8 cellular contexts compared by ENCODE assay signal in the genomic region with DNA sequence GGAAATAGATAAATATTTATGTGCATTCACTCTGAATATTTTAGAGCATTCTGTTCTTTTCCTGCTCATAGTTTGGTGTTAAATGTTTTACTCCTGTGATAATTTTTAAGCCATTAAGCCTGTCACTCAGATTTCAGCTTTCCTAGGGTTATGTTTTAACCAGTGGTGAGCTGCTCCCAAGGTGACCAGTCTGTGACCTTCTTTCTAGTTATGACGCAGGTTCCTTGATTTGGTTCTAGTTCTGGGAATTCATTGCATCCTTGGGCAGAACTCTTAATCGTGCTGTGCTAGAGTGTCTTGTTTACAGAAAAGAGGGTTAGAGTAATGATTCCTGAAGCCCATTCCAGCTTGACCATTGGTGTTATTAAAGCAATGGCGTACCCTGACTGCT. TPM values are rescaled to one million over a fixed set of nuclear protein-coding genes. Genes with fewer than 3 reads are reported as not detected.
DNase-seq lines count a peak whose midpoint lies in the region; ATAC-seq and TF ChIP-seq lines count a peak whose summit lies in the region.

No MANE protein-coding gene starts in this region.

- H3K27ac Mint-ChIP-seq in effector memory CD8-positive, alpha-beta T cell, result peak overlapping the region; percentile 99 to 100
- H3K27ac Mint-ChIP-seq in naive thymus-derived CD8-positive, alpha-beta T cell, result peak overlapping the region in 4 of 10 donors; percentile 28 to 95 (median 82)

- POLR2A ChIA-PET in naive thymus-derived CD8-positive, alpha-beta T cell (lab: Charles Lee), result no interaction called here

- H3K27me3 Mint-ChIP-seq in effector memory CD8-positive, alpha-beta T cell, result no peaks in the 10 kb centered on the region
- H3K27me3 Mint-ChIP-seq in naive thymus-derived CD8-positive, alpha-beta T cell, result no peaks in the 10 kb centered on the region

- no peak for ATAC-seq in effector memory CD8-positive, alpha-beta T cell (replicated peaks)
- ATAC-seq in naive thymus-derived CD8-positive, alpha-beta T cell, result no peak
- no peak for ATAC-seq in GM18511 (IDR thresholded peaks at IDR 0.05; ENCODE audit: unreplicated experiment)

- DNase-seq in AG09309 (ENCODE audit: low read depth) (no peak), NB4 (ENCODE audit: low read depth) (no peak), HuH-7 (ENCODE audit: low spot score) (no peak), GM20000 (ENCODE audit: low spot score) (no peak)
- DNase-seq in effector memory CD8-positive, alpha-beta T cell, result no peak
- DNase-seq in naive thymus-derived CD8-positive, alpha-beta T cell, result no peak
- no peak for DNase-seq in stimulated activated CD4-positive, alpha-beta T cell treated with anti-CD3 and anti-CD28 coated beads, Interleukin-1b, Interleukin-23, amount 100 ng/mL, for 48 hours

- H3K36me3 Mint-ChIP-seq in effector memory CD8-positive, alpha-beta T cell (ENCODE audit: insufficient read depth), result peaks cover 79% of the 10 kb centered on the region
- peaks cover 0 to 10% (median 1%) of the 10 kb centered on the region in 3 donors for H3K36me3 Mint-ChIP-seq in naive thymus-derived CD8-positive, alpha-beta T cell

- TF ChIP-seq CTCF in AG09309 (IDR thresholded peaks at IDR 0.05; ENCODE audit: control insufficient read depth, insufficient read depth, low read depth, low read length, missing control alignments) (no peak), NB4 (IDR thresholded peaks at IDR 0.05; ENCODE audit: low read depth, low read length) (no peak), GM20000 (IDR thresholded peaks at IDR 0.05; ENCODE audit: extremely low read depth, missing control alignments) (no peak)

- H3K4me1 Mint-ChIP-seq in effector memory CD8-positive, alpha-beta T cell (ENCODE audit: low read depth in 2 of 2), result peaks cover 23 to 33% of the 10 kb centered on the region in 2 donors
- H3K4me1 Mint-ChIP-seq in naive thymus-derived CD8-positive, alpha-beta T cell, result peaks cover 12 to 31% (median 27%) of the 10 kb centered on the region in 4 donors

- no peak for TF ChIP-seq POLR2A in NB4 (IDR thresholded peaks at IDR 0.05; ENCODE audit: extremely low read depth, insufficient read length)

- no peaks in the 10 kb centered on the region for H3K9me3 Mint-ChIP-seq in effector memory CD8-positive, alpha-beta T cell
- H3K9me3 Mint-ChIP-seq in naive thymus-derived CD8-positive, alpha-beta T cell, result no peaks in the 10 kb centered on the region

- peak overlapping the region; percentile 92 to 95 for H3K4me3 Mint-ChIP-seq in effector memory CD8-positive, alpha-beta T cell
- H3K4me3 Mint-ChIP-seq in naive thymus-derived CD8-positive, alpha-beta T cell, result peak overlapping the region; percentile 90 to 99 (median 94)

- H3K4me3 ChIP-seq in AG09309 (ENCODE audit: control insufficient read depth, low read depth, low read length), result peak overlapping the region; percentile 30
- peak overlapping the region; percentile 91 for H3K4me3 ChIP-seq in NB4 (ENCODE audit: low read depth, low read length)

RNA-seq across cellular contexts. Expression of gene GABARAPL1, which starts 2.2 kb away (rescaled TPM):
- total RNA-seq in naive thymus-derived CD8-positive, alpha-beta T cell, result 10 to 100 TPM; 55.5 to 56.1 TPM
- polyA plus RNA-seq in naive thymus-derived CD8-positive, alpha-beta T cell, result 10 to 100 TPM; 10.0 to 35.3 (median 12.2) TPM

RNA-seq across cellular contexts. Expression of gene TMEM52B, which starts 36.0 kb away (rescaled TPM):
- not detected for total RNA-seq in naive thymus-derived CD8-positive, alpha-beta T cell
- polyA plus RNA-seq in naive thymus-derived CD8-positive, alpha-beta T cell, result not detected

RNA-seq across cellular contexts. Expression of gene OLR1, which starts 42.9 kb away (rescaled TPM):
- total RNA-seq in naive thymus-derived CD8-positive, alpha-beta T cell, result not detected
- polyA plus RNA-seq in naive thymus-derived CD8-positive, alpha-beta T cell, result not detected
